2 cellular contexts compared by ENCODE assay signal in genomic region chr1:56595397-56596191, GRCh38. TPM values are rescaled to one million over a fixed set of nuclear protein-coding genes. Genes with fewer than 3 reads are reported as not detected.
"Had no signal": no experiment of that assay in that cellular context is flagged by ENCODE, and none has a peak within 500 bp of the region (broad histone marks: within the 10 kb centered on the region; RNA-seq: fewer than 3 reads in every experiment).

No MANE protein-coding gene starts in this region.

RNA-seq across cellular contexts. Expression of gene PLPP3, which starts 16.2 kb away (rescaled TPM):
- total RNA-seq: G401 had no signal

RNA-seq across cellular contexts. Expression of gene PRKAA2, which starts 49.5 kb away (rescaled TPM):
- total RNA-seq: G401, GM12878 had no signal
